In the genomic region with DNA sequence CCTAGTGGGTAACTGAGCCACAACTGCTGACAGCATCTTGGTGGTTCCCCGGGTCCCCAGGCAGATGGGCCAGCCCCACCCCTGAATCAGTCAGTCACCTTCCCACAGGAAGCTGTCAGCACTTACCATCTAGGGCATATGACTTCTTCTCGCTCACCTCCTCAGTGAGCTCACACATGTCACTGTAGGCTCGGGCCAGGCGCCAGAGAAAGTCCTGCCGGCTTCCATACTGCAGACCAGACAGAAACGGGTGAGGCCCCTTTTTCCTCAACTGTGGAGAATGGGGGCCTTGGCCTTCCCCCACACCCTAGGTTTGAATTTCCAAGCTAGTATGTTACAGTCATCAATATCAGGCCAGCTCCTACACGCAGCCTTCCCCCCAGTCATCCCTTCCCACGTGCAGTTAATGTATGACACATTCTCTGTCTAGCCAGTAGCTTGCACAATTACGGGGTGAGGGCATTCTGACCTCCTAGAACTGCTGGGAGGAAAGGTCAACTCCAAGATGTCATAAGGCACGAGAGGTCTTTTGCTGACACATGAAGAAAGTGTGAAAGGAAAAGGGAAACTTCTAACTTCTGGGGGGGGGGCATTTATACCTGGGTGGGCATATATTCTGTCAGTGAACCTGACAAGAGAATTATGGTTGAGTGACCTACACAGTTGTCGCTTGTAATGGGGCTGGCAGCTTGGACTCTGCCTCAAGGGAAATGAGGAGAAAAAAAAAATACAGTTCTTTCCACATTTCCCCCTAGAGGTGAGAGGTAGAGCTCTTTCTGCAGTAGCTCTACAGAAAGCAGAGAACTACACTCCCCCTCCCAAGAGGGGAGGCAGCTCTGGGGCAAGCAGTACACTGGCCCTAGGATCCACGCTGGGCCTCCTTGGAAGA, we compare ENCODE assay signal across 9 cellular contexts. TPM values are rescaled to one million over a fixed set of nuclear protein-coding genes. Genes with fewer than 3 reads are reported as not detected.
A peak's percentile ranks its signal among the peaks of the same experiment; 100 is the strongest.
DNase-seq lines count a peak whose midpoint lies in the region; TF ChIP-seq lines count a peak whose summit lies in the region.
"Had no signal": no experiment of that assay in that cellular context is flagged by ENCODE, and none has a peak within 500 bp of the region (broad histone marks: within the 10 kb centered on the region; RNA-seq: fewer than 3 reads in every experiment).

No MANE protein-coding gene starts in this region.

- H3K4me3 ChIP-seq in testis: no peak overlapping the region

- no peaks in the 10 kb centered on the region for H3K36me3 ChIP-seq in testis (ENCODE audit: low read depth, missing control alignments)

- H3K9me3 Mint-ChIP-seq in nephron progenitor cell: no peaks in the 10 kb centered on the region
- H3K9me3 Mint-ChIP-seq: memory B cell had no signal

- no peak overlapping the region for H3K4me3 Mint-ChIP-seq in nephron progenitor cell
- H3K4me3 Mint-ChIP-seq: memory B cell had no signal

- intact Hi-C loops in testis (cut with DNase I; ENCODE audit: low total_unique reads): no loop called here

- DNase-seq in GM03348 (ENCODE audit: low spot score): peak; percentile 84
- DNase-seq in RKO (ENCODE audit: low spot score): peak; percentile 83
- peak; percentile 89 for DNase-seq in amniotic epithelial cell (ENCODE audit: low read depth)
- no peak for DNase-seq in nephron progenitor cell
- no peak for DNase-seq in HPDE6-E6E7 (ENCODE audit: extremely low spot score)
- DNase-seq in NCI-H446 (lab: John Stamatoyannopoulos, UW): no peak
- no peak for DNase-seq in testis
- DNase-seq in NCI-H2029 (lab: John Stamatoyannopoulos, UW): no peak

- peaks cover 5% of the 10 kb centered on the region for H3K27me3 Mint-ChIP-seq in nephron progenitor cell (ENCODE audit: low read depth, poor library complexity)
- H3K27me3 Mint-ChIP-seq: memory B cell had no signal

- TF ChIP-seq CTCF in nephron progenitor cell (IDR thresholded peaks at IDR 0.05) (no peak), testis (IDR thresholded peaks at IDR 0.05) (no peak)

- peaks cover 21% of the 10 kb centered on the region for H3K36me3 Mint-ChIP-seq in nephron progenitor cell (ENCODE audit: low read depth)

- H3K27me3 ChIP-seq in testis: no peaks in the 10 kb centered on the region

- H3K4me1 Mint-ChIP-seq in nephron progenitor cell: peaks cover 15% of the 10 kb centered on the region

- no peaks in the 10 kb centered on the region for H3K9me3 ChIP-seq in testis

- TF ChIP-seq POLR2A in testis (IDR thresholded peaks at IDR 0.05): no peak

- no peak overlapping the region for H3K27ac ChIP-seq in testis

- H3K4me1 ChIP-seq in testis: no peaks in the 10 kb centered on the region

- WGBS in testis, 2 donors: 79 to 85% methylated on average over 12 of the region's 12 CpGs

- peak overlapping the region; percentile 93 for H3K27ac Mint-ChIP-seq in nephron progenitor cell
- H3K27ac Mint-ChIP-seq: memory B cell had no signal

RNA-seq across cellular contexts. Expression of a gene that starts 10.9 kb away (rescaled TPM):
- 10 to 100 TPM; 31.5 to 33.1 TPM for total RNA-seq in testis
- polyA plus RNA-seq in testis (ENCODE audit: insufficient read depth, low read depth, low replicate concordance): 37.3 TPM

RNA-seq across cellular contexts. Expression of a gene that starts 19.7 kb away (rescaled TPM):
- 10 to 100 TPM in 1 of 2 donors, 1 to 10 TPM in 1; 8.5 to 15.0 TPM for total RNA-seq in testis
- polyA plus RNA-seq in testis (ENCODE audit: insufficient read depth, low read depth, low replicate concordance): 7.4 TPM

RNA-seq across cellular contexts. Expression of a gene that starts 25.6 kb away (rescaled TPM):
- total RNA-seq in testis: under 1 TPM in 1 of 2 donors, not detected in 1; 0.24 TPM
- not detected for polyA plus RNA-seq in testis (ENCODE audit: insufficient read depth, low read depth, low replicate concordance)

RNA-seq across cellular contexts. Expression of a gene that starts 49.2 kb away (rescaled TPM):
- 10 to 100 TPM; 13.8 to 16.9 TPM for total RNA-seq in testis
- polyA plus RNA-seq in testis (ENCODE audit: insufficient read depth, low read depth, low replicate concordance): 76.1 TPM

Comparison
In these comparisons a context has a peak if more than half of its experiments do, and no peak if none do; other contexts are left out.
1. DNase-seq: peak in GM03348 (single experiment), RKO (single experiment) and amniotic epithelial cell (single experiment); none in nephron progenitor cell (single experiment), HPDE6-E6E7 (single experiment), NCI-H446 (0 of 2), testis (single experiment) and NCI-H2029 (single experiment).